14 cellular contexts compared by ENCODE assay signal in genomic region chr5:95113489-95113888, GRCh38.
DNase-seq lines count a peak whose midpoint lies in the region; ATAC-seq and TF ChIP-seq lines count a peak whose summit lies in the region.
"Had no signal": no experiment of that assay in that cellular context is flagged by ENCODE, and none has a peak within 500 bp of the region (broad histone marks: within the 10 kb centered on the region; RNA-seq: fewer than 3 reads in every experiment).

No MANE protein-coding gene starts in this region.

- no peaks in the 10 kb centered on the region for H3K9me3 ChIP-seq in mammary epithelial cell (replicated peaks; ENCODE audit: insufficient read depth, low read length)
- peaks cover 5 to 8% of the 10 kb centered on the region in 2 donors for H3K9me3 ChIP-seq in breast epithelium
- H3K9me3 ChIP-seq: sigmoid colon had no signal

- no peak overlapping the region for H2AFZ ChIP-seq in mammary epithelial cell (ENCODE audit: low read depth, low read length)

- H3K27ac ChIP-seq in mammary epithelial cell (ENCODE audit: insufficient read depth, low read depth, low read length) = no peak overlapping the region
- H3K27ac ChIP-seq in breast epithelium = no peak overlapping the region
- H3K27ac ChIP-seq: sigmoid colon had no signal

- in situ Hi-C loops in mammary epithelial cell (cut with MboI; ENCODE audit: low sequenced_read_pairs in 2 of 2) = no loop called here

- H3K4me1 ChIP-seq in mammary epithelial cell (ENCODE audit: insufficient read depth, low read length) = no peaks in the 10 kb centered on the region
- no peaks in the 10 kb centered on the region for H3K4me1 ChIP-seq in breast epithelium
- H3K4me1 ChIP-seq: sigmoid colon had no signal

- BruUV-seq in mammary epithelial cell (replicated peaks; lab: Mats Ljungman, UMichigan) = no TSS peak

- no peak for ATAC-seq in SK-N-SH treated with all-trans-retinoic acid at 6 μM for 48 hours

- no peak for TF ChIP-seq POLR2A in breast epithelium (IDR thresholded peaks at IDR 0.05)

- no peak overlapping the region for H3K4me2 ChIP-seq in mammary epithelial cell (ENCODE audit: insufficient read depth, low read depth, low read length)

- TF ChIP-seq CTCF in mammary epithelial cell (conservative IDR thresholded peaks at IDR 0.05 in 1 of 2, IDR thresholded peaks at IDR 0.05 in 1 of 2; ENCODE audit: extremely low read depth in 1 of 2, insufficient read depth in 1 of 2, low read depth in 1 of 2, low read length in 2 of 2) (no peak), breast epithelium (IDR thresholded peaks at IDR 0.05) (no peak)

- H3K36me3 ChIP-seq in mammary epithelial cell (ENCODE audit: insufficient read depth, low read length) (no peaks in the 10 kb centered on the region), breast epithelium (peaks cover 7% of the 10 kb centered on the region)
- H3K36me3 ChIP-seq: sigmoid colon had no signal

- no peak overlapping the region for H3K9ac ChIP-seq in mammary epithelial cell (ENCODE audit: insufficient read depth, low read length)

- WGBS in mammary epithelial cell (ENCODE audit: low coverage, missing lambda C conversion rate) = 78% methylated on average over 2 of the region's 4 CpGs

- no peaks in the 10 kb centered on the region for H4K20me1 ChIP-seq in mammary epithelial cell (ENCODE audit: insufficient read depth, low read length)

- CTCF ChIA-PET in mammary epithelial cell (lab: Charles Lee; ENCODE audit: low non-redundant PET) = no interaction called here

- intact Hi-C loops in mammary epithelial cell (cut with micrococcal nuclease) (no loop called here), breast epithelium (cut with DNase I; ENCODE audit: low total_unique reads) (no loop called here)

- no peaks in the 10 kb centered on the region for H3K79me2 ChIP-seq in mammary epithelial cell (ENCODE audit: insufficient read depth, low read length)

- peaks cover 1% of the 10 kb centered on the region for H3K27me3 ChIP-seq in mammary epithelial cell (ENCODE audit: insufficient read depth, low read length)
- no peaks in the 10 kb centered on the region for H3K27me3 ChIP-seq in breast epithelium
- H3K27me3 ChIP-seq: sigmoid colon had no signal

- DNase-seq in mammary epithelial cell (peak; percentile 52), breast epithelium (ENCODE audit: low spot score in 2 of 2) (no peak), amniotic epithelial cell (ENCODE audit: low read depth) (peak; percentile 69), glomerular visceral epithelial cell (ENCODE audit: extremely low spot score) (peak; percentile 45), stromal cell of bone marrow (ENCODE audit: low read depth) (peak; percentile 81), NK-92 (lab: John Stamatoyannopoulos, UW; ENCODE audit: unreplicated experiment) (no peak), cortex of kidney (lab: John Stamatoyannopoulos, UW) (no peak)
- DNase-seq: 8988T, DMS 273 treated with DMSO at 0.1 percent for 48 hours, foreskin melanocyte, MM.1S, NCI-H2171, sigmoid colon had no signal

- dilution Hi-C loops in mammary epithelial cell (cut with HindIII; ENCODE audit: low sequenced_read_pairs) = no loop called here

- H3K4me3 ChIP-seq in mammary epithelial cell (replicated peaks in 1 of 3; ENCODE audit: insufficient read depth in 1 of 3, low read depth in 2 of 3, low read length in 3 of 3) (no peak overlapping the region), breast epithelium (no peak overlapping the region)
- H3K4me3 ChIP-seq: sigmoid colon had no signal

TF ChIP-seq in SK-N-SH treated with all-trans-retinoic acid at 6 μM for 48 hours, 23 proteins besides CTCF, POLR2A, EP300 and RAD21:
- TF ChIP-seq TSHZ2 (CRISPR knock-in tag; IDR thresholded peaks at IDR 0.05) = no peak
- no peak for TF ChIP-seq GLIS3 (CRISPR knock-in tag; IDR thresholded peaks at IDR 0.05)
- TF ChIP-seq ISL1 (CRISPR knock-in tag; IDR thresholded peaks at IDR 0.05) = no peak
- TF ChIP-seq ZNF8 (CRISPR knock-in tag; IDR thresholded peaks at IDR 0.05) = no peak
- TF ChIP-seq TCF4 (CRISPR knock-in tag; IDR thresholded peaks at IDR 0.05; ENCODE audit: borderline replicate concordance) = no peak
- no peak for TF ChIP-seq ZC3H10 (CRISPR knock-in tag; IDR thresholded peaks at IDR 0.05)
- no peak for TF ChIP-seq ARNTL (CRISPR knock-in tag; IDR thresholded peaks at IDR 0.05; ENCODE audit: borderline replicate concordance, low read depth)
- TF ChIP-seq ZNF70 (CRISPR knock-in tag; IDR thresholded peaks at IDR 0.05) = no peak
- TF ChIP-seq, protein P1, sequence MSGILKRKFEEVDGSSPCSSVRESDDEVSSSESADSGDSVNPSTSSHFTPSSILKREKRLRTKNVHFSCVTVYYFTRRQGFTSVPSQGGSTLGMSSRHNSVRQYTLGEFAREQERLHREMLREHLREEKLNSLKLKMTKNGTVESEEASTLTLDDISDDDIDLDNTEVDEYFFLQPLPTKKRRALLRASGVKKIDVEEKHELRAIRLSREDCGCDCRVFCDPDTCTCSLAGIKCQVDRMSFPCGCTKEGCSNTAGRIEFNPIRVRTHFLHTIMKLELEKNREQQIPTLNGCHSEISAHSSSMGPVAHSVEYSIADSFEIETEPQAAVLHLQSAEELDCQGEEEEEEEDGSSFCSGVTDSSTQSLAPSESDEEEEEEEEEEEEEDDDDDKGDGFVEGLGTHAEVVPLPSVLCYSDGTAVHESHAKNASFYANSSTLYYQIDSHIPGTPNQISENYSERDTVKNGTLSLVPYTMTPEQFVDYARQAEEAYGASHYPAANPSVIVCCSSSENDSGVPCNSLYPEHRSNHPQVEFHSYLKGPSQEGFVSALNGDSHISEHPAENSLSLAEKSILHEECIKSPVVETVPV (CRISPR knock-in tag; IDR thresholded peaks at IDR 0.05) = no peak
- no peak for TF ChIP-seq SNAI2 (CRISPR knock-in tag; IDR thresholded peaks at IDR 0.05)
- TF ChIP-seq BACH2 (CRISPR knock-in tag; IDR thresholded peaks at IDR 0.05; ENCODE audit: borderline replicate concordance) = no peak
- TF ChIP-seq, protein P2, sequence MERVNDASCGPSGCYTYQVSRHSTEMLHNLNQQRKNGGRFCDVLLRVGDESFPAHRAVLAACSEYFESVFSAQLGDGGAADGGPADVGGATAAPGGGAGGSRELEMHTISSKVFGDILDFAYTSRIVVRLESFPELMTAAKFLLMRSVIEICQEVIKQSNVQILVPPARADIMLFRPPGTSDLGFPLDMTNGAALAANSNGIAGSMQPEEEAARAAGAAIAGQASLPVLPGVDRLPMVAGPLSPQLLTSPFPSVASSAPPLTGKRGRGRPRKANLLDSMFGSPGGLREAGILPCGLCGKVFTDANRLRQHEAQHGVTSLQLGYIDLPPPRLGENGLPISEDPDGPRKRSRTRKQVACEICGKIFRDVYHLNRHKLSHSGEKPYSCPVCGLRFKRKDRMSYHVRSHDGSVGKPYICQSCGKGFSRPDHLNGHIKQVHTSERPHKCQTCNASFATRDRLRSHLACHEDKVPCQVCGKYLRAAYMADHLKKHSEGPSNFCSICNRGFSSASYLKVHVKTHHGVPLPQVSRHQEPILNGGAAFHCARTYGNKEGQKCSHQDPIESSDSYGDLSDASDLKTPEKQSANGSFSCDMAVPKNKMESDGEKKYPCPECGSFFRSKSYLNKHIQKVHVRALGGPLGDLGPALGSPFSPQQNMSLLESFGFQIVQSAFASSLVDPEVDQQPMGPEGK (CRISPR knock-in tag; IDR thresholded peaks at IDR 0.05; ENCODE audit: borderline replicate concordance) = no peak
- TF ChIP-seq OSR1 (CRISPR knock-in tag; IDR thresholded peaks at IDR 0.05) = no peak
- TF ChIP-seq ZNF565 (CRISPR knock-in tag; conservative IDR thresholded peaks at IDR 0.05; ENCODE audit: low read depth) = no peak
- TF ChIP-seq ESRRG (CRISPR knock-in tag; IDR thresholded peaks at IDR 0.05) = no peak
- no peak for TF ChIP-seq ZFP3 (CRISPR knock-in tag; IDR thresholded peaks at IDR 0.05)
- TF ChIP-seq CSDC2 (CRISPR knock-in tag; IDR thresholded peaks at IDR 0.05) = no peak

Comparison
In these comparisons a context has a peak if more than half of its experiments do, and no peak if none do; other contexts are left out.
1. DNase-seq: peak in mammary epithelial cell (single experiment), amniotic epithelial cell (single experiment), glomerular visceral epithelial cell (single experiment) and stromal cell of bone marrow (single experiment); none in breast epithelium (0 of 2), NK-92 (single experiment) and cortex of kidney (single experiment).